Comparison of ENCODE assay signal across 8 cellular contexts in the genomic region with DNA sequence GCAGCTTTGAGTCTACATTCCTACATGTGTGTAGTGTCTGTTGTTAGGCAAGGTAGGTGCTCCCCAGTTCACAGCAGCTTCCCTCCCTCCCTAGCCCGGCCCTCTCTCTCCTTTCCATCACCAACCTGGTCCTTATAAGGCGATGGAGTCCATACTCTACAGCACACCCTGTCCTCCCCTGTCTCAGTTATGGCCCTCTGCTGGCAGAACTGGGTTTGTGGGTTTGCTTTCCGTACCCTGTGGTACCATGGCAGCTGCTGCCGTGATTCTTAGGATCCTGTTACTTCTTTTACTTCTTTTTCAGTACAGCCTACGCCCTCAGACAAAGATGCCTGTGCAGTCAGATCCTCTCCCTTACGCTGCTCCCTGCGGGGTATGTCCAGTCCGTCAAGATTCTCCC. TPM values are rescaled to one million over a fixed set of nuclear protein-coding genes. Genes with fewer than 3 reads are reported as not detected.
DNase-seq lines count a peak whose midpoint lies in the region; ATAC-seq, FAIRE-seq and TF ChIP-seq lines count a peak whose summit lies in the region.

No MANE protein-coding gene starts in this region.

- no peaks in the 10 kb centered on the region for H3K79me2 ChIP-seq in OCI-LY7 (ENCODE audit: insufficient read depth, low read depth, low read length)

- H3K27me3 ChIP-seq in bronchial epithelial cell (ENCODE audit: control insufficient read depth, insufficient read depth, low read length) (no peaks in the 10 kb centered on the region), pancreas (no peaks in the 10 kb centered on the region), dorsolateral prefrontal cortex (no peaks in the 10 kb centered on the region)

- H3K27ac Mint-ChIP-seq in Calu3 (ENCODE audit: unreplicated experiment): no peak overlapping the region

- H3K27me3 Mint-ChIP-seq in Calu3 (ENCODE audit: unreplicated experiment): no peaks in the 10 kb centered on the region

- intact Hi-C loops in Calu3 (cut with micrococcal nuclease; ENCODE audit: unreplicated experiment) (loop anchor here (2.0 to 10.0 kb wide), 4 partner anchors 96 to 1159 kb away; a partner anchor contains a TSS), OCI-LY7 (cut with micrococcal nuclease; ENCODE audit: unreplicated experiment) (no loop called here), pancreas (cut with DNase I) (no loop called here), dorsolateral prefrontal cortex (cut with DNase I) (no loop called here)

- H3K9me3 ChIP-seq in OCI-LY7 (ENCODE audit: low read length) (no peaks in the 10 kb centered on the region), pancreas (no peaks in the 10 kb centered on the region)

- H3K4me1 Mint-ChIP-seq in Calu3 (ENCODE audit: low read depth, unreplicated experiment): no peaks in the 10 kb centered on the region

- H3K4me1 ChIP-seq in OCI-LY7 (ENCODE audit: insufficient read depth, low read length, poor library complexity, severe bottlenecking): peaks cover 12% of the 10 kb centered on the region
- H3K4me1 ChIP-seq in pancreas: no peaks in the 10 kb centered on the region

- POLR2A ChIA-PET in OCI-LY7 (lab: Charles Lee): interaction anchor here (0.8 to 1.3 kb wide), 2 partner anchors 23 to 124 kb away, joined by 3 read pairs; no protein-coding TSS in a partner anchor

- H3K27ac ChIP-seq in OCI-LY7 (ENCODE audit: low read depth, low read length, poor library complexity, severe bottlenecking) (no peak overlapping the region), pancreas (no peak overlapping the region), dorsolateral prefrontal cortex (peak overlapping the region in 22 of 59 donors; percentile 2 to 75 (median 38))

- WGBS in pancreas, 2 donors: 36 to 43% methylated on average over 8 of the region's 8 CpGs

- FAIRE-seq in bronchial epithelial cell (lab: Jason Lieb, UNC) (no peak), pancreas (lab: Jason Lieb, UNC) (no peak)

- no peaks in the 10 kb centered on the region for H4K20me1 ChIP-seq in OCI-LY7 (ENCODE audit: insufficient read depth, low read length)

- H2AFZ ChIP-seq in OCI-LY7 (ENCODE audit: low read length): no peak overlapping the region

- DNase-seq in Calu3 (peak; percentile 56), OCI-LY7 (ENCODE audit: low spot score) (peak; percentile 36), bronchial epithelial cell (ENCODE audit: low read depth) (peak; percentile 23), pancreas (peak in 1 of 6 donors; percentile 31), globus pallidus (ENCODE audit: low spot score) (no peak), HuH-7.5 (ENCODE audit: low spot score) (no peak), dorsolateral prefrontal cortex (no peak)

- H3K36me3 Mint-ChIP-seq in Calu3 (ENCODE audit: insufficient read depth, unreplicated experiment): no peaks in the 10 kb centered on the region

- H3K9me3 Mint-ChIP-seq in Calu3 (ENCODE audit: low read depth, unreplicated experiment): no peaks in the 10 kb centered on the region

- TF ChIP-seq CTCF in Calu3 (IDR thresholded peaks at IDR 0.05; ENCODE audit: unreplicated experiment) (peak; percentile 71), OCI-LY7 (conservative IDR thresholded peaks at IDR 0.05; ENCODE audit: low read length) (peak; percentile 68), bronchial epithelial cell (IDR thresholded peaks at IDR 0.05; ENCODE audit: insufficient read depth, low read length, severe bottlenecking) (peak; percentile 49), pancreas (IDR thresholded peaks at IDR 0.05) (peak in 1 of 4 donors; percentile 9), dorsolateral prefrontal cortex (IDR thresholded peaks at IDR 0.05 in 54 of 56, conservative IDR thresholded peaks at IDR 0.05 in 2 of 56; ENCODE audit: low read depth in 1 of 56, partially characterized antibody in 56 of 56) (peak in 22 of 56 donors; percentile 10 to 42 (median 22))

- no TSS peak for BruUV-seq in Calu3 (replicated peaks; lab: Mats Ljungman, UMichigan)
- no TSS peak for BruUV-seq in OCI-LY7 (replicated peaks; lab: Mats Ljungman, UMichigan)

- no peaks in the 10 kb centered on the region for H3K36me3 ChIP-seq in OCI-LY7 (ENCODE audit: insufficient read depth, low read length)
- H3K36me3 ChIP-seq in bronchial epithelial cell (ENCODE audit: control insufficient read depth, insufficient read depth, low read length): no peaks in the 10 kb centered on the region
- H3K36me3 ChIP-seq in pancreas: no peaks in the 10 kb centered on the region

- no peak overlapping the region for H3K4me2 ChIP-seq in OCI-LY7 (ENCODE audit: low read length)

- CTCF ChIA-PET in Calu3 (lab: Charles Lee) (interaction anchor here (0.6 to 0.7 kb wide), 4 partner anchors 34 to 579 kb away, joined by 3 to 5 read pairs (median 4); no protein-coding TSS in a partner anchor), OCI-LY7 (lab: Charles Lee; ENCODE audit: unreplicated experiment) (no interaction called here)

- peak overlapping the region; percentile 4 for H3K4me3 Mint-ChIP-seq in Calu3 (ENCODE audit: low read depth, unreplicated experiment)

- H3K4me3 ChIP-seq in OCI-LY7 (ENCODE audit: low read depth, low read length, poor library complexity, severe bottlenecking): no peak overlapping the region
- H3K4me3 ChIP-seq in bronchial epithelial cell (ENCODE audit: low read depth, low read length): no peak overlapping the region
- no peak overlapping the region for H3K4me3 ChIP-seq in pancreas
- H3K4me3 ChIP-seq in dorsolateral prefrontal cortex: no peak overlapping the region

- ATAC-seq in GM21723 (IDR thresholded peaks at IDR 0.05; ENCODE audit: unreplicated experiment): peak; percentile 73
- peak in 3 of 4 donors; percentile 64 to 69 (median 66) for ATAC-seq in pancreas

- no peaks in the 10 kb centered on the region for H3K9me2 ChIP-seq in OCI-LY7 (ENCODE audit: insufficient read depth, low read length)

RNA-seq across cellular contexts. Expression of a gene that starts 31.7 kb away (rescaled TPM):
- total RNA-seq in Calu3 (2022) (0.61 TPM in 1 of 2 replicates, not detected in the other), OCI-LY7 (2022) (not detected in 2 replicates), bronchial epithelial cell (not detected in 2 replicates), pancreas (under 1 TPM in 5 of 6 donors, not detected in 1; 0.15 to 0.59 (median 0.28) TPM), dorsolateral prefrontal cortex (100 to 1,000 TPM in 118 of 120 experiments, 10 to 100 TPM in 2; 74.1 to 345 (median 270) TPM)
- total RNA-seq in OCI-LY7 (2014; rRNA removed; shearing (Covaris generic)): not detected in 2 replicates
- under 1 TPM; 0.11 to 0.87 TPM for polyA plus RNA-seq in pancreas

Comparison
In these comparisons a context has a peak if more than half of its experiments do, and no peak if none do; other contexts are left out.
1. DNase-seq: peak in Calu3 (single experiment), OCI-LY7 (single experiment) and bronchial epithelial cell (single experiment); none in globus pallidus (single experiment), HuH-7.5 (single experiment) and dorsolateral prefrontal cortex (0 of 10).
2. RNA of a gene that starts 31.7 kb away (total RNA-seq): 74.1 to 345 TPM in dorsolateral prefrontal cortex; 0.15 to 0.59 TPM in pancreas, not detected in OCI-LY7, 0.61 TPM in Calu3 and not detected in bronchial epithelial cell; every median in the first group is over 10 times any median in the second.